ENCODE assay signal across 8 cellular contexts in genomic region chr15:62782100-62782791, GRCh38.
A peak's percentile ranks its signal among the peaks of the same experiment; 100 is the strongest.
DNase-seq lines count a peak whose midpoint lies in the region; FAIRE-seq and TF ChIP-seq lines count a peak whose summit lies in the region.

No MANE protein-coding gene starts in this region.

- no peak overlapping the region for H3K9ac ChIP-seq in kidney (ENCODE audit: low read length in 2 of 2)

- no peaks in the 10 kb centered on the region for H3K9me3 ChIP-seq in kidney (ENCODE audit: control insufficient read depth in 1 of 2, low read length in 2 of 2)

- H3K27ac ChIP-seq in HL-60 (replicated peaks) (no peak overlapping the region), caudate nucleus (ENCODE audit: low read depth, low read length) (peak overlapping the region; percentile 4), kidney (ENCODE audit: low read depth in 2 of 2, low read length in 2 of 2) (peak overlapping the region; percentile 19 to 61)

- intact Hi-C loops in kidney (cut with DNase I) = loop anchor here (10.0 kb wide), 1 partner anchor 313 kb away; no protein-coding TSS in a partner anchor

- DNase-seq in Caki2 (ENCODE audit: low read depth) = peak; percentile 75
- DNase-seq in HL-60 (ENCODE audit: low read depth in 1 of 2, low spot score in 1 of 2) = peak; percentile 24 to 43
- DNase-seq in NOMO-1 (lab: John Stamatoyannopoulos, UW; ENCODE audit: unreplicated experiment in 2 of 2) = peak; percentile 35 to 57
- DNase-seq in caudate nucleus (lab: John Stamatoyannopoulos, UW) = peak in 41 of 61 donors; percentile 9 to 80 (median 40)
- DNase-seq in kidney = peak; percentile 87
- peak; percentile 89 for DNase-seq in stromal cell of bone marrow (ENCODE audit: low read depth)
- no peak for DNase-seq in NCI-H187 (lab: John Stamatoyannopoulos, UW)
- DNase-seq in activated T-cell treated with anti-CD3 and anti-CD28 coated beads, Interleukin-2, amount 50 U/mL, for 48 hours = no peak

- H3K4me3 ChIP-seq in HL-60 (replicated peaks; ENCODE audit: insufficient read depth, low read length) (no peak overlapping the region), kidney (ENCODE audit: low read length in 2 of 2) (no peak overlapping the region)

- peaks cover 27 to 35% of the 10 kb centered on the region in 2 donors for H3K4me1 ChIP-seq in kidney (ENCODE audit: control insufficient read depth in 1 of 2, insufficient read depth in 1 of 2, low read depth in 1 of 2, low read length in 2 of 2)

- H3K27me3 ChIP-seq in HL-60 (ENCODE audit: insufficient read depth, poor library complexity, severe bottlenecking) = no peaks in the 10 kb centered on the region

- peak; percentile 37 for TF ChIP-seq CTCF in HL-60 (IDR thresholded peaks at IDR 0.05; ENCODE audit: insufficient read depth, low read length)
- TF ChIP-seq CTCF in kidney (IDR thresholded peaks at IDR 0.05; ENCODE audit: borderline replicate concordance, extremely low read depth, insufficient read depth) = peak; percentile 68

- in situ Hi-C loops in Caki2 (cut with HindIII; ENCODE audit: low pct_unique_long_range_greater_than_20kb, low sequenced_read_pairs) = no loop called here

- FAIRE-seq in kidney (lab: Jason Lieb, UNC) = peak; percentile 80

- peaks cover 21 to 38% of the 10 kb centered on the region in 2 donors for H3K36me3 ChIP-seq in kidney (ENCODE audit: control insufficient read depth in 1 of 2, insufficient read depth in 2 of 2, low read length in 2 of 2)

Comparison
In these comparisons a context has a peak if more than half of its experiments do, and no peak if none do; other contexts are left out.
1. DNase-seq: peak in Caki2 (single experiment), HL-60 (2 of 2), NOMO-1 (2 of 2), caudate nucleus (41 of 61), kidney (single experiment) and stromal cell of bone marrow (single experiment); none in NCI-H187 (0 of 2) and activated T-cell treated with anti-CD3 and anti-CD28 coated beads, Interleukin-2, amount 50 U/mL, for 48 hours (0 of 2).